ENCODE assay signal across 11 cellular contexts in the genomic region with DNA sequence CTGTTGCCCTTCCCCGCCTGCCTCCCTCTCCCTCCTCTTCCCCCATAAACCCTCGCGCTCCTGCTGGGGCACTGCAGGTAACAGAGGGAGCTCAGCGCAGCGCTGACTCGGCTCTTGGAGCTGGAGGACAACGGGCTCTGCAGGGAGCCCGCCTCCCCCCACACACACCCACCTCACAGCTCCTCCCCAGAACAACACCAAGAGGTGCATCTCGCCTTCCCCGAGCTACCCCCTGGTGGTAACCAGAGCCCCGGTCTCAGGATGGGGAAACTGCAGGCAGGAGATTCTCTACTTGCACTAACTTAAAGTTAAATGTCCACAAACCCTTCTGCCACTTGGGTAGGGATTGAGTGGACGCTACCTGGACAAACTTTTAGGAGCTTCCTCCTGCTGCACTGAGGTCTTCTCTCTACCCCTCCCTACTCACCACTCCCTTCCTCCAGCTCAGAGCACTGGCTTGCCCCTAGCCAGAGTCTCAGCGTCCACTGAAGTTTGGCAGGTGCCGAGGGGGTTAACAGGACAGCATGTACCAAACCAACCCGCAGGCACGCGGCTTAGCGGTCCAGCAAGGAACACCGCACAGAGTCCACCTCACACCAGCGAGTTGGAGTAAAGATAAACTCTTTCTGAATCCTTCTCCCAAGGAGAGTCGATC. TPM values are rescaled to one million over a fixed set of nuclear protein-coding genes. Genes with fewer than 3 reads are reported as not detected.
DNase-seq lines count a peak whose midpoint lies in the region; ATAC-seq, FAIRE-seq and TF ChIP-seq lines count a peak whose summit lies in the region.
"Had no signal": no experiment of that assay in that cellular context is flagged by ENCODE, and none has a peak within 500 bp of the region (broad histone marks: within the 10 kb centered on the region; RNA-seq: fewer than 3 reads in every experiment).

No MANE protein-coding gene starts in this region.

- POLR2A ChIA-PET in A549 (lab: Yijun Ruan, JAX) (no interaction called here), T-cell (lab: Charles Lee) (no interaction called here)

- H3K27me3 Mint-ChIP-seq in T-cell = peaks cover 64 to 66% of the 10 kb centered on the region in 2 donors
- H3K27me3 Mint-ChIP-seq in stimulated activated memory B cell treated with anti-CD40 and anti-IgM and Interleukin-4, amounts not matched to agents 10 μg/mL and 1 μg/mL and 100 μg/mL, for 72 hours = peaks cover 87% of the 10 kb centered on the region

- H3K4me1 ChIP-seq in A549 (no peaks in the 10 kb centered on the region; the same call in 2 of the 3 replicates), DND-41 (ENCODE audit: insufficient read depth, low read length) (peaks cover 10% of the 10 kb centered on the region), iPS-18a (ENCODE audit: control insufficient read depth, low read depth, low read length) (peaks cover 38% of the 10 kb centered on the region), upper lobe of right lung (no peaks in the 10 kb centered on the region)

- H3K9ac ChIP-seq in DND-41 (ENCODE audit: low read depth, low read length) = no peak overlapping the region
- no peak overlapping the region for H3K9ac ChIP-seq in iPS-18a (ENCODE audit: low read length)

- H3K9me3 Mint-ChIP-seq in T-cell = no peaks in the 10 kb centered on the region
- H3K9me3 Mint-ChIP-seq in stimulated activated memory B cell treated with anti-CD40 and anti-IgM and Interleukin-4, amounts not matched to agents 10 μg/mL and 1 μg/mL and 100 μg/mL, for 72 hours = no peaks in the 10 kb centered on the region

- ATAC-seq in A549 = peak in 1 of 2 experiments; percentile 28; a peak in 3 of 6 replicates
- 0 out of 3 replicates have a peak, but pooled peaks have one; percentile 20 for ATAC-seq in DND-41 (ENCODE audit: insufficient read depth, low read depth)
- peak; percentile 41 to 80 (median 55) for ATAC-seq in T-cell (replicated peaks in 1 of 4)
- ATAC-seq in stimulated activated memory B cell treated with anti-CD40 and anti-IgM and Interleukin-4, amounts not matched to agents 10 μg/mL and 1 μg/mL and 100 μg/mL, for 72 hours = no peak
- no peak for ATAC-seq in HG03025 (IDR thresholded peaks at IDR 0.05; ENCODE audit: low FRiP score, unreplicated experiment)
- no peak for ATAC-seq in upper lobe of right lung

- no peak for TF ChIP-seq POLR2A in A549 (IDR thresholded peaks at IDR 0.05; ENCODE audit: low read length)

- peaks cover 13 to 21% (median 16%) of the 10 kb centered on the region in 3 donors for H3K4me1 Mint-ChIP-seq in T-cell
- peaks cover 16% of the 10 kb centered on the region for H3K4me1 Mint-ChIP-seq in stimulated activated memory B cell treated with anti-CD40 and anti-IgM and Interleukin-4, amounts not matched to agents 10 μg/mL and 1 μg/mL and 100 μg/mL, for 72 hours

- no peak for TF ChIP-seq RAD21 in A549 (conservative IDR thresholded peaks at IDR 0.05 in 1 of 2, IDR thresholded peaks at IDR 0.05 in 1 of 2)

- peak overlapping the region in 1 of 2 donors; percentile 31 for H3K27ac Mint-ChIP-seq in T-cell
- no peak overlapping the region for H3K27ac Mint-ChIP-seq in stimulated activated memory B cell treated with anti-CD40 and anti-IgM and Interleukin-4, amounts not matched to agents 10 μg/mL and 1 μg/mL and 100 μg/mL, for 72 hours

- no peak for FAIRE-seq in A549 (lab: Jason Lieb, UNC)

- intact Hi-C loops in upper lobe of right lung (cut with DNase I) = no loop called here

- CTCF ChIA-PET in A549 (lab: Yijun Ruan, JAX) (interaction anchor here (0.7 to 7.1 kb wide), 5 partner anchors 10 to 196 kb away, joined by 3 to 76 read pairs (median 6); no protein-coding TSS in a partner anchor), T-cell (lab: Charles Lee) (interaction anchor here (0.6 to 1.2 kb wide), 3 partner anchors 15 to 826 kb away, joined by 3 to 5 read pairs (median 4); no protein-coding TSS in a partner anchor)

- H3K4me2 ChIP-seq in A549 = peak overlapping the region; percentile 36; the same call in 1 of the 3 replicates
- H3K4me2 ChIP-seq in DND-41 (ENCODE audit: insufficient read depth, low read length) = no peak overlapping the region

- peak overlapping the region in 1 of 3 donors; percentile 24 for H3K4me3 Mint-ChIP-seq in T-cell
- no peak overlapping the region for H3K4me3 Mint-ChIP-seq in stimulated activated memory B cell treated with anti-CD40 and anti-IgM and Interleukin-4, amounts not matched to agents 10 μg/mL and 1 μg/mL and 100 μg/mL, for 72 hours

- no peaks in the 10 kb centered on the region for H3K79me2 ChIP-seq in DND-41 (ENCODE audit: insufficient read depth, low read length)

- H3K27ac ChIP-seq in A549 = no peak overlapping the region
- no peak overlapping the region for H3K27ac ChIP-seq in DND-41 (ENCODE audit: low read length)
- H3K27ac ChIP-seq in iPS-18a (ENCODE audit: low read length) = no peak overlapping the region
- no peak overlapping the region for H3K27ac ChIP-seq in upper lobe of right lung

- H3K4me3 ChIP-seq in A549 = no peak overlapping the region
- no peak overlapping the region for H3K4me3 ChIP-seq in DND-41 (ENCODE audit: low read depth in 1 of 2, low read length in 2 of 2)
- peak overlapping the region; percentile 52 for H3K4me3 ChIP-seq in iPS-18a (ENCODE audit: low read length)
- no peak overlapping the region for H3K4me3 ChIP-seq in upper lobe of right lung

- peaks cover 79% of the 10 kb centered on the region for H3K27me3 ChIP-seq in DND-41 (ENCODE audit: insufficient read depth, low read length, poor library complexity)
- H3K27me3 ChIP-seq in iPS-18a (ENCODE audit: control insufficient read depth, insufficient read depth, low read length) = peaks cover 79% of the 10 kb centered on the region
- H3K27me3 ChIP-seq in upper lobe of right lung = peaks cover 48% of the 10 kb centered on the region

- 0 out of 2 replicates have a peak, but pooled peaks cover 10% of the 10 kb centered on the region for H4K20me1 ChIP-seq in DND-41 (ENCODE audit: insufficient read depth, low read length)

- TF ChIP-seq CTCF in A549 (IDR thresholded peaks at IDR 0.05) = no peak
- no peak for TF ChIP-seq CTCF in DND-41 (IDR thresholded peaks at IDR 0.05; ENCODE audit: borderline replicate concordance, extremely low read depth, low read length, poor library complexity, severe bottlenecking)
- no peak for TF ChIP-seq CTCF in upper lobe of right lung (IDR thresholded peaks at IDR 0.05)

- peak in 1 of 2 experiments; percentile 26 for DNase-seq in A549 (ENCODE audit: low read depth in 1 of 2, low spot score in 1 of 2)
- DNase-seq in DND-41 = no peak
- peak in 23 of 34 experiments; percentile 8 to 39 (median 22) for DNase-seq in T-cell
- DNase-seq in hippocampal formation (lab: John Stamatoyannopoulos, UW) = no peak
- DNase-seq in upper lobe of right lung = no peak
- DNase-seq: dermis blood vessel endothelial cell, left cardiac atrium had no signal

- no peaks in the 10 kb centered on the region for H3K36me3 ChIP-seq in DND-41 (ENCODE audit: insufficient read depth, low read length)
- H3K36me3 ChIP-seq in iPS-18a (ENCODE audit: control insufficient read depth, low read depth, low read length) = no peaks in the 10 kb centered on the region
- H3K36me3 ChIP-seq in upper lobe of right lung = no peaks in the 10 kb centered on the region

- 31% methylated on average over 18 of the region's 21 CpGs for WGBS in A549 (ENCODE audit: missing lambda C conversion rate)

- TF ChIP-seq EP300 in A549 (IDR thresholded peaks at IDR 0.05) = no peak

- no peaks in the 10 kb centered on the region for H3K36me3 Mint-ChIP-seq in T-cell
- no peaks in the 10 kb centered on the region for H3K36me3 Mint-ChIP-seq in stimulated activated memory B cell treated with anti-CD40 and anti-IgM and Interleukin-4, amounts not matched to agents 10 μg/mL and 1 μg/mL and 100 μg/mL, for 72 hours

- H3K9me3 ChIP-seq in A549 (no peaks in the 10 kb centered on the region), DND-41 (ENCODE audit: insufficient read depth, low read length, severe bottlenecking) (no peaks in the 10 kb centered on the region), iPS-18a (ENCODE audit: control insufficient read depth, low read depth, low read length) (no peaks in the 10 kb centered on the region), upper lobe of right lung (no peaks in the 10 kb centered on the region)

- H2AFZ ChIP-seq in DND-41 (ENCODE audit: low read depth, low read length) = no peak overlapping the region

TF ChIP-seq in A549, 52 proteins besides CTCF, POLR2A, EP300 and RAD21 (continues in another document):
- TF ChIP-seq GATA3 (IDR thresholded peaks at IDR 0.05; ENCODE audit: borderline replicate concordance) (no peak), JUNB (IDR thresholded peaks at IDR 0.05) (no peak), ESRRA (IDR thresholded peaks at IDR 0.05; ENCODE audit: borderline replicate concordance, low read length) (no peak), HOXB5 (CRISPR knock-in tag; IDR thresholded peaks at IDR 0.05) (no peak)

RNA-seq across cellular contexts. Expression of a gene that starts 4.0 kb away (rescaled TPM):
- polyA plus RNA-seq in A549 (2011; rRNA removed) (0.04 and 0.12 TPM in 2 replicates), A549 (2017; fragmentation: RNase III; extraction: RNeasy Plus Mini Kit Qiagen cat#74134 plus additional on column Dnase treatment) (0.03 to 0.04 TPM in 2 of 3 replicates, not detected in the other)
- polyA plus RNA-seq in A549 (2012; cell fraction: cytosol; rRNA removed) = 0.01 TPM in 2 replicates
- 0.01 and 0.02 TPM in 2 replicates for polyA plus RNA-seq in A549 (2012; cell fraction: nucleus; rRNA removed)
- 0.10 TPM in 1 of 2 replicates, not detected in the other for polyA minus RNA-seq in A549 (2011; rRNA and poly(A)+ RNA removed)
- total RNA-seq in T-cell (under 1 TPM in 2 of 5 donors, not detected in 3; 0.09 to 0.20 TPM), upper lobe of right lung (7.2 TPM)
- total RNA-seq: dermis blood vessel endothelial cell had no signal

RNA-seq across cellular contexts. Expression of a gene that starts 19.8 kb away (rescaled TPM):
- not detected in 2 replicates for polyA plus RNA-seq in A549 (2011; rRNA removed)
- not detected in 2 replicates for polyA plus RNA-seq in A549 (2012; cell fraction: cytosol; rRNA removed)
- polyA plus RNA-seq in A549 (2012; cell fraction: nucleus; rRNA removed) = not detected in 2 replicates
- polyA plus RNA-seq in A549 (2017; fragmentation: RNase III; extraction: RNeasy Plus Mini Kit Qiagen cat#74134 plus additional on column Dnase treatment) = not detected in 3 replicates
- not detected in 2 replicates for polyA minus RNA-seq in A549 (2011; rRNA and poly(A)+ RNA removed)
- total RNA-seq in T-cell = under 1 TPM in 1 of 5 donors, not detected in 4; 0.06 TPM
- total RNA-seq in upper lobe of right lung = 2.5 TPM
- total RNA-seq: activated CD8-positive, alpha-beta memory T cell treated with anti-CD3 and anti-CD28 coated beads for 36 hours had no signal

Comparison
In these comparisons a context has a peak if more than half of its experiments do, and no peak if none do; other contexts are left out.
1. ATAC-seq: peak in DND-41 (single experiment) and T-cell (4 of 4); none in stimulated activated memory B cell treated with anti-CD40 and anti-IgM and Interleukin-4, amounts not matched to agents 10 μg/mL and 1 μg/mL and 100 μg/mL, for 72 hours (single experiment), HG03025 (single experiment) and upper lobe of right lung (single experiment).
2. DNase-seq: peak in T-cell (23 of 34); none in DND-41 (single experiment), hippocampal formation (0 of 2) and upper lobe of right lung (single experiment).